11 cellular contexts compared by ENCODE assay signal in the genomic region with DNA sequence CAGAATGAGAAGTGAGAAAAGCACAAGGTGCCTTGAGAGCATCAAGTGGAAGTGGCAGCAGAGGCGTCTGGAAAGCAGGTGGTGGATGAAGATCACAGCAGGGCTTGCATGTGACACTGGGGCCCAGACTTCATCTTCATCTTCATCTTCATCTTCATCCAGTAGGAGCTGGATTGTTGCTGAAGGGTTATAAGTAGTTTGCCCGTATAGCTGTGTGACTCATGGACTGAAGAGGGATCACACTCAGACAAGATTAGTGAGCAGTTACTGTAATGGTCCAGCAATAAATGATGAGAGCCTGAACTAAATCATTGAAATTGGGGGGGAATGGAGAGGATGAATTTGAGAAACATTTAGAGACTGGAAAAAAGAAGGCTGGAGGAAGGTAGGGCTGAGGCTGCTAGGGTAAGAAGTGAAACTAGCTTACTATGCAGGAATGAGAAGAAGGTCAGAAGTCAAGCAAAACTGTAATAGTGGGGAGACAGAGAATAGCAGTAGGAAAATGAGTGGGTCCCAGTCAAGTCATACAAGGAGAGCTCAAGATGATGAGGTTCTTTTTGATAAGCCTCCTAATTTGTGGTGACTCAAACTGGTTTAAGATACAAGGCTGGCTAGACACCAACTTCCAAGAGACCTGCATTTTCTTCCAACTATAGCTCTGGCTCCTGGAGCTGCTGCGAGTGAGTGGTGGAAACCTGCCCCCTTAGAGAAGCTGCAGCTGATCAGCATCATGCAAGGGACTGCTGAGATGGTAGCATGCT.
DNase-seq lines count a peak whose midpoint lies in the region; ATAC-seq and TF ChIP-seq lines count a peak whose summit lies in the region.
"Had no signal": no experiment of that assay in that cellular context is flagged by ENCODE, and none has a peak within 500 bp of the region (broad histone marks: within the 10 kb centered on the region; RNA-seq: fewer than 3 reads in every experiment).

No MANE protein-coding gene starts in this region.

- no peaks in the 10 kb centered on the region for H3K9me3 ChIP-seq in ascending aorta
- H3K9me3 ChIP-seq: suprapubic skin had no signal

- ATAC-seq in GM19043 (IDR thresholded peaks at IDR 0.05; ENCODE audit: low read depth, unreplicated experiment) (peak; percentile 46), HG03095 (IDR thresholded peaks at IDR 0.05; ENCODE audit: unreplicated experiment) (peak; percentile 53), HG03521 (IDR thresholded peaks at IDR 0.05; ENCODE audit: unreplicated experiment) (no peak)

- DNase-seq in ascending aorta (ENCODE audit: low spot score in 2 of 2) (no peak), pons (ENCODE audit: low spot score) (peak; percentile 21), NCI-H1694 (lab: John Stamatoyannopoulos, UW) (no peak)
- DNase-seq in activated naive CD4-positive, alpha-beta T cell treated with Interleukin-2 at 50 U/mL for 16 hours: no peak
- no peak for DNase-seq in activated naive CD4-positive, alpha-beta T cell treated with anti-CD3 and anti-CD28 coated beads, Interleukin-2, amount 50 U/mL, for 16 hours
- DNase-seq: foreskin melanocyte, Karpas-422 had no signal

- peaks cover 0 to 14% of the 10 kb centered on the region in 2 donors for H3K4me1 ChIP-seq in ascending aorta
- H3K4me1 ChIP-seq: suprapubic skin had no signal

- H3K36me3 ChIP-seq in ascending aorta: no peaks in the 10 kb centered on the region
- H3K36me3 ChIP-seq: suprapubic skin had no signal

- intact Hi-C loops in ascending aorta (cut with DNase I): no loop called here

- H3K27me3 ChIP-seq in ascending aorta: no peaks in the 10 kb centered on the region
- H3K27me3 ChIP-seq: suprapubic skin had no signal

- no peak for TF ChIP-seq CTCF in ascending aorta (IDR thresholded peaks at IDR 0.05)

- H3K4me3 ChIP-seq in ascending aorta: peak overlapping the region; percentile 39 to 49
- H3K4me3 ChIP-seq: suprapubic skin had no signal

- peak overlapping the region in 1 of 2 donors; percentile 19 for H3K27ac ChIP-seq in ascending aorta
- H3K27ac ChIP-seq: suprapubic skin had no signal
